In genomic region chr19:18500820-18501219, GRCh38 we compare ENCODE assay signal across 16 cellular contexts. TPM values are rescaled to one million over a fixed set of nuclear protein-coding genes. Genes with fewer than 3 reads are reported as not detected.
DNase-seq lines count a peak whose midpoint lies in the region; ATAC-seq and TF ChIP-seq lines count a peak whose summit lies in the region.
"Had no signal": no experiment of that assay in that cellular context is flagged by ENCODE, and none has a peak within 500 bp of the region (broad histone marks: within the 10 kb centered on the region; RNA-seq: fewer than 3 reads in every experiment).

No MANE protein-coding gene starts in this region.

- CTCF ChIA-PET in mammary epithelial cell (lab: Charles Lee; ENCODE audit: low non-redundant PET) = no interaction called here

- H3K9me3 Mint-ChIP-seq in effector memory CD8-positive, alpha-beta T cell = no peaks in the 10 kb centered on the region
- no peaks in the 10 kb centered on the region for H3K9me3 Mint-ChIP-seq in nephron
- H3K9me3 Mint-ChIP-seq: activated T-helper 1 cell treated with anti-CD3 and anti-CD28 coated beads, Interleukin-12 subunit alpha, Interleukin-12 subunit beta, Interleukin-2, Interleukin-4 antibody, amounts not matched to agents 30 ng/mL and 10 ng/mL and 1 ng/mL, durations not matched to agents 14 hours and 24 hours and 36 hours had no signal

- peaks cover 77 to 88% of the 10 kb centered on the region in 2 donors for H3K4me1 Mint-ChIP-seq in effector memory CD8-positive, alpha-beta T cell (ENCODE audit: low read depth in 2 of 2)
- H3K4me1 Mint-ChIP-seq in nephron = peaks cover 62% of the 10 kb centered on the region

- WGBS in mammary epithelial cell (ENCODE audit: low coverage, missing lambda C conversion rate) = 83% methylated on average over 10 of the region's 11 CpGs

- H3K27me3 Mint-ChIP-seq in effector memory CD8-positive, alpha-beta T cell = no peaks in the 10 kb centered on the region
- H3K27me3 Mint-ChIP-seq in nephron (ENCODE audit: low read depth) = no peaks in the 10 kb centered on the region

- H3K27ac Mint-ChIP-seq in effector memory CD8-positive, alpha-beta T cell = peak overlapping the region; percentile 98 to 99
- peak overlapping the region; percentile 4 to 69 (median 39) for H3K27ac Mint-ChIP-seq in nephron
- H3K27ac Mint-ChIP-seq: activated T-helper 1 cell treated with anti-CD3 and anti-CD28 coated beads, Interleukin-12 subunit alpha, Interleukin-12 subunit beta, Interleukin-2, Interleukin-4 antibody, amounts not matched to agents 30 ng/mL and 10 ng/mL and 1 ng/mL, durations not matched to agents 14 hours and 24 hours and 36 hours had no signal

- H3K4me2 ChIP-seq in mammary epithelial cell (ENCODE audit: insufficient read depth, low read depth, low read length) = no peak overlapping the region

- H3K27ac ChIP-seq in breast epithelium = peak overlapping the region; percentile 43 to 65
- no peak overlapping the region for H3K27ac ChIP-seq in mammary epithelial cell (ENCODE audit: insufficient read depth, low read depth, low read length)
- H3K27ac ChIP-seq in uterus = no peak overlapping the region
- H3K27ac ChIP-seq: foreskin keratinocyte had no signal

- TF ChIP-seq CTCF in breast epithelium (IDR thresholded peaks at IDR 0.05) = no peak
- TF ChIP-seq CTCF in mammary epithelial cell (conservative IDR thresholded peaks at IDR 0.05 in 1 of 2, IDR thresholded peaks at IDR 0.05 in 1 of 2; ENCODE audit: extremely low read depth in 1 of 2, insufficient read depth in 1 of 2, low read depth in 1 of 2, low read length in 2 of 2) = no peak
- no peak for TF ChIP-seq CTCF in nephron (IDR thresholded peaks at IDR 0.05; ENCODE audit: unreplicated experiment in 3 of 3)
- TF ChIP-seq CTCF in uterus (IDR thresholded peaks at IDR 0.05) = no peak

- TF ChIP-seq POLR2A in breast epithelium (IDR thresholded peaks at IDR 0.05) (no peak), uterus (IDR thresholded peaks at IDR 0.05) (no peak)

- no peak overlapping the region for H3K9ac ChIP-seq in mammary epithelial cell (ENCODE audit: insufficient read depth, low read length)

- ATAC-seq in effector memory CD8-positive, alpha-beta T cell (replicated peaks) = no peak
- ATAC-seq: foreskin keratinocyte had no signal

- H3K36me3 Mint-ChIP-seq in effector memory CD8-positive, alpha-beta T cell (ENCODE audit: insufficient read depth) = peaks cover 74% of the 10 kb centered on the region
- no peaks in the 10 kb centered on the region for H3K36me3 Mint-ChIP-seq in nephron (ENCODE audit: low read depth)

- H3K27me3 ChIP-seq in breast epithelium = no peaks in the 10 kb centered on the region
- H3K27me3 ChIP-seq in mammary epithelial cell (ENCODE audit: insufficient read depth, low read length) = no peaks in the 10 kb centered on the region
- H3K27me3 ChIP-seq in uterus = no peaks in the 10 kb centered on the region
- H3K27me3 ChIP-seq: foreskin keratinocyte had no signal

- dilution Hi-C loops in mammary epithelial cell (cut with HindIII; ENCODE audit: low sequenced_read_pairs) = no loop called here

- H3K9me3 ChIP-seq in breast epithelium (no peaks in the 10 kb centered on the region), mammary epithelial cell (replicated peaks; ENCODE audit: insufficient read depth, low read length) (no peaks in the 10 kb centered on the region), uterus (no peaks in the 10 kb centered on the region)

- DNase-seq in breast epithelium (ENCODE audit: low spot score in 2 of 2) (peak in 1 of 2 donors; percentile 72), mammary epithelial cell (no peak), uterus (peak; percentile 41 to 58), A172 (ENCODE audit: low spot score) (no peak), middle frontal gyrus (ENCODE audit: extremely low spot score, low spot score) (no peak), NCI-H526 treated with DMSO at 0.1 percent for 48 hours (lab: John Stamatoyannopoulos, UW) (no peak)
- no peak for DNase-seq in effector memory CD8-positive, alpha-beta T cell
- DNase-seq: foreskin keratinocyte, GDM1, NCI-H1092 treated with DMSO at 0.1 percent for 48 hours, NCI-H526, posterior cingulate gyrus, SIG-M5, trophoblast cell had no signal

- no TSS peak for BruUV-seq in mammary epithelial cell (replicated peaks; lab: Mats Ljungman, UMichigan)

- intact Hi-C loops in breast epithelium (cut with DNase I; ENCODE audit: low total_unique reads) = no loop called here
- intact Hi-C loops in mammary epithelial cell (cut with micrococcal nuclease) = no loop called here
- intact Hi-C loops in uterus (cut with DNase I; ENCODE audit: low total_unique reads) = no loop called here

- H3K4me1 ChIP-seq in breast epithelium = peaks cover 23 to 40% of the 10 kb centered on the region in 2 donors
- H3K4me1 ChIP-seq in mammary epithelial cell (ENCODE audit: insufficient read depth, low read length) = peaks cover 36% of the 10 kb centered on the region
- peaks cover 0 to 15% of the 10 kb centered on the region in 2 donors for H3K4me1 ChIP-seq in uterus

- H3K4me3 ChIP-seq in breast epithelium (no peak overlapping the region), mammary epithelial cell (replicated peaks in 1 of 3; ENCODE audit: insufficient read depth in 1 of 3, low read depth in 2 of 3, low read length in 3 of 3) (no peak overlapping the region), uterus (no peak overlapping the region)

- H3K4me3 Mint-ChIP-seq in effector memory CD8-positive, alpha-beta T cell = peak overlapping the region; percentile 60 to 92
- no peak overlapping the region for H3K4me3 Mint-ChIP-seq in nephron
- H3K4me3 Mint-ChIP-seq: activated T-helper 1 cell treated with anti-CD3 and anti-CD28 coated beads, Interleukin-12 subunit alpha, Interleukin-12 subunit beta, Interleukin-2, Interleukin-4 antibody, amounts not matched to agents 30 ng/mL and 10 ng/mL and 1 ng/mL, durations not matched to agents 14 hours and 24 hours and 36 hours had no signal

- no peak overlapping the region for H2AFZ ChIP-seq in mammary epithelial cell (ENCODE audit: low read depth, low read length)

- H3K79me2 ChIP-seq in mammary epithelial cell (ENCODE audit: insufficient read depth, low read length) = peaks cover 96% of the 10 kb centered on the region

- peaks cover 14% of the 10 kb centered on the region for H4K20me1 ChIP-seq in mammary epithelial cell (ENCODE audit: insufficient read depth, low read length)

- H3K36me3 ChIP-seq in breast epithelium (no peaks in the 10 kb centered on the region), mammary epithelial cell (ENCODE audit: insufficient read depth, low read length) (no peaks in the 10 kb centered on the region), uterus (no peaks in the 10 kb centered on the region)

- in situ Hi-C loops in mammary epithelial cell (cut with MboI; ENCODE audit: low sequenced_read_pairs in 2 of 2) = no loop called here

RNA-seq across cellular contexts. Expression of gene ELL, which starts 21.1 kb away (rescaled TPM):
- total RNA-seq in breast epithelium = 10 to 100 TPM; 13.0 to 22.3 (median 15.7) TPM
- total RNA-seq in mammary epithelial cell = 10 to 100 TPM; 17.3 to 27.7 TPM
- polyA plus RNA-seq in mammary epithelial cell = 9.5 TPM
- polyA minus RNA-seq in mammary epithelial cell = 10.9 TPM
- 10 to 100 TPM in 3 of 4 donors, 1 to 10 TPM in 1; 4.1 to 43.5 (median 21.7) TPM for total RNA-seq in uterus
- total RNA-seq in A172 (2014; rRNA removed; shearing (Covaris generic)) = 9.0 and 10.3 TPM in 2 replicates

RNA-seq across cellular contexts. Expression of gene FKBP8, which starts 42.6 kb away (rescaled TPM):
- total RNA-seq in breast epithelium = 100 to 1,000 TPM; 214 to 336 (median 294) TPM
- 100 to 1,000 TPM; 201 to 213 TPM for total RNA-seq in mammary epithelial cell
- polyA plus RNA-seq in mammary epithelial cell = 165 TPM
- 75.5 TPM for polyA minus RNA-seq in mammary epithelial cell
- 100 to 1,000 TPM; 139 to 273 (median 205) TPM for total RNA-seq in uterus
- 286 and 312 TPM in 2 replicates for total RNA-seq in A172 (2014; rRNA removed; shearing (Covaris generic))

RNA-seq across cellular contexts. Expression of gene KXD1, which starts 56.9 kb away (rescaled TPM):
- total RNA-seq in breast epithelium = 100 to 1,000 TPM in 2 of 3 donors, 10 to 100 TPM in 1; 92.6 to 140 (median 139) TPM
- total RNA-seq in mammary epithelial cell = 10 to 100 TPM; 83.9 to 98.2 TPM
- polyA plus RNA-seq in mammary epithelial cell = 159 TPM
- polyA minus RNA-seq in mammary epithelial cell = 97.3 TPM
- total RNA-seq in uterus = 100 to 1,000 TPM in 1 of 4 donors, 10 to 100 TPM in 3; 30.3 to 113 (median 82.5) TPM
- 111 and 117 TPM in 2 replicates for total RNA-seq in A172 (2014; rRNA removed; shearing (Covaris generic))

Comparison
In these comparisons a context has a peak if more than half of its experiments do, and no peak if none do; other contexts are left out.
1. H3K27ac ChIP-seq: peak in breast epithelium (2 of 2); none in mammary epithelial cell (single experiment) and uterus (0 of 2).
2. DNase-seq: peak in uterus (2 of 2); none in mammary epithelial cell (single experiment), effector memory CD8-positive, alpha-beta T cell (0 of 3), A172 (single experiment), middle frontal gyrus (single experiment) and NCI-H526 treated with DMSO at 0.1 percent for 48 hours (single experiment).
3. H3K4me3 Mint-ChIP-seq: peak in effector memory CD8-positive, alpha-beta T cell (2 of 2); none in nephron (0 of 3).